30 cellular contexts compared by ENCODE assay signal in the genomic region with DNA sequence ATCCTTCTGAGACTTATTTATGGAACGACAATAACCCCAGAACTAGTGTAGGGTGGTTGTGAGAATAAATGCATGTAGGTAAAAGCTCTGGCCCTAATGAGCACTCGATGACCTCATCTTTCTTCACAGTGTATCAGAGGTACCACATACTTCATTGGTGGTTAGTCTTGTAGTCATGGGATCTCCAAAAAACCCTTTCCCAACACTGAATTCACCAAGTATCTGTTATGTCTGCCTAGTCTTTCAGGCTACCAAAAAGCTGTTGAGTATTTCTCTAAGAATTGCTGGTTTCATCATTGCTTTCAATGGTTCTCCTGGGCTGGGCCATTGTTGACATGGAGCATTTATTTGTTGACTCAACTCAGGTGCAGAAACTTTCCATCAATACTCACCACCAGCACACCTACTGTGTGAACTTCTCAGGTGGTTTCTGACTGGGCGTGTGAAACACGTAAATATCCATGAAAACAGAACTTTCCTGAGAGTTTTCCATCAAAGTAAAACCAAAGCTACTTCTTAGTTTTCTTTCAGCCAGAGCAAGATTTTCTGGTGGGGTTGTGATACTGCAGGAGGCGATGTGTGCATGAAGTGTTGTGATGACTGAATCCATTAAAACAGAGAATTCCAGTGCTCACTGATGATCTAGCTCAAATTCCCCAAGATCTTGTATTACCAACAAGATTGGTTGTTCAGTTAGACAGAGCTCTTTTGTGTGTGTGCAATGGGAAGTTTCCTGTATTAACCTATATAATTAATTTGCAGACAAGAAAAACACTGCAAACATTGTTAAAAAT. TPM values are rescaled to one million over a fixed set of nuclear protein-coding genes. Genes with fewer than 3 reads are reported as not detected.
DNase-seq lines count a peak whose midpoint lies in the region; ATAC-seq, FAIRE-seq and TF ChIP-seq lines count a peak whose summit lies in the region.
"Had no signal": no experiment of that assay in that cellular context is flagged by ENCODE, and none has a peak within 500 bp of the region (broad histone marks: within the 10 kb centered on the region; RNA-seq: fewer than 3 reads in every experiment).

No MANE protein-coding gene starts in this region.

- TF ChIP-seq EP300 in K562 (IDR thresholded peaks at IDR 0.05; ENCODE audit: low read length): no peak

- H3K27ac ChIP-seq in breast epithelium: no peak overlapping the region
- no peak overlapping the region for H3K27ac ChIP-seq in K562 (ENCODE audit: extremely low read depth, low read depth, low read length)
- H3K27ac ChIP-seq: parathyroid adenoma, right atrium auricular region, testis had no signal

- H3K9me3 Mint-ChIP-seq in MCF 10A (ENCODE audit: unreplicated experiment): no peaks in the 10 kb centered on the region
- H3K9me3 Mint-ChIP-seq: activated CD4-positive, alpha-beta memory T cell treated with anti-CD3 and anti-CD28 coated beads, Interleukin-2, amount 10 ng/mL, durations not matched to agents 7 days and 5 days; activated T-helper 1 cell treated with anti-CD3 and anti-CD28 coated beads, Interleukin-12 subunit alpha, Interleukin-12 subunit beta, Interleukin-2, Interleukin-4 antibody, amounts not matched to agents 30 ng/mL and 10 ng/mL and 1 ng/mL, durations not matched to agents 14 hours and 24 hours and 36 hours; CD4-positive, alpha-beta T cell; H9; memory B cell; neural crest cell had no signal

- H3K4me2 ChIP-seq in K562 (ENCODE audit: insufficient read depth, low read length): no peak overlapping the region

- TF ChIP-seq CTCF in MCF 10A (IDR thresholded peaks at IDR 0.05; ENCODE audit: unreplicated experiment) (no peak), breast epithelium (IDR thresholded peaks at IDR 0.05) (no peak), K562 (IDR thresholded peaks at IDR 0.05 in 2 of 3, conservative IDR thresholded peaks at IDR 0.05 in 1 of 3; ENCODE audit: insufficient read depth in 2 of 3, low read depth in 1 of 3, low read length in 3 of 3) (no peak)

- ATAC-seq in K562 (no peak), GM21360 (IDR thresholded peaks at IDR 0.05; ENCODE audit: unreplicated experiment) (no peak)
- ATAC-seq: stimulated activated naive CD8-positive, alpha-beta T cell treated with anti-CD3 and anti-CD28 coated beads, Interleukin-15, Interleukin-2, amounts not matched to agents 100 U/mL and 50 U/mL, for 24 hours had no signal

- DNase-seq in MCF 10A (ENCODE audit: unreplicated experiment): peak; percentile 22
- DNase-seq in breast epithelium (ENCODE audit: low spot score in 2 of 2): no peak
- DNase-seq in K562 (ENCODE audit: extremely low read depth in 1 of 4, low spot score in 3 of 4): no peak
- peak; percentile 79 for DNase-seq in foreskin melanocyte
- DNase-seq in activated T-cell treated with anti-CD3 and anti-CD28 coated beads for 4 hours: no peak
- DNase-seq in NCI-H1105 treated with DMSO at 0.1 percent for 48 hours (lab: John Stamatoyannopoulos, UW): no peak
- DNase-seq in NCI-H1417 (lab: John Stamatoyannopoulos, UW): no peak
- DNase-seq: activated CD4-positive, alpha-beta memory T cell treated with anti-CD3 and anti-CD28 coated beads, Interleukin-2, amount 10 ng/mL, durations not matched to agents 7 days and 5 days; activated CD4-positive, alpha-beta T cell treated with anti-CD3 and anti-CD28 coated beads for 1 hour; activated CD8-positive, alpha-beta memory T cell treated with anti-CD3 and anti-CD28 coated beads, Interleukin-2, amount 50 U/mL, for 4 hours; activated naive CD4-positive, alpha-beta T cell treated with Interleukin-2 at 50 U/mL for 16 hours; AML-193; CD4-positive, alpha-beta T cell; cerebellar nuclear complex; glutamatergic neuron; H9; NCI-H2029 treated with DMSO at 0.1 percent for 48 hours; NCI-H524 treated with DMSO at 0.1 percent for 48 hours; NK-92 treated with Interleukin-12 subunit alpha and Interleukin-12 subunit beta, amount 100 ng/mL, for 24 hours; Right ventricle myocardium superior; stimulated activated CD4-positive, alpha-beta T cell treated with anti-CD3 and anti-CD28 coated beads, Interleukin-2, amount 100 ng/mL, for 24 hours; stimulated activated naive CD8-positive, alpha-beta T cell treated with anti-CD3 and anti-CD28 coated beads, Interleukin-15, Interleukin-2, amounts not matched to agents 100 U/mL and 50 U/mL, for 24 hours; T-helper 2 cell; testis had no signal

- no peaks in the 10 kb centered on the region for H3K27me3 Mint-ChIP-seq in MCF 10A (ENCODE audit: insufficient read depth, unreplicated experiment)

- peaks cover 0 to 9% of the 10 kb centered on the region in 2 donors for H3K4me1 ChIP-seq in breast epithelium
- peaks cover 0 to 13% of the 10 kb centered on the region in 2 experiments; a peak in 1 of 5 replicates for H3K4me1 ChIP-seq in K562 (replicated peaks in 1 of 2; ENCODE audit: control insufficient read depth in 2 of 2, insufficient read depth in 2 of 2, low read length in 2 of 2)
- H3K4me1 ChIP-seq: parathyroid adenoma, right atrium auricular region, testis had no signal

- H3K4me3 ChIP-seq in breast epithelium (no peak overlapping the region), K562 (no peak overlapping the region)
- H3K4me3 ChIP-seq: right atrium auricular region, testis had no signal

- H3K79me2 ChIP-seq in K562 (ENCODE audit: control insufficient read depth, insufficient read depth, low read length): no peaks in the 10 kb centered on the region
- H3K79me2 ChIP-seq: parathyroid adenoma had no signal

- H3K9me3 ChIP-seq in breast epithelium (no peaks in the 10 kb centered on the region), K562 (replicated peaks; ENCODE audit: control insufficient read depth, insufficient read depth, low read depth, low read length) (no peaks in the 10 kb centered on the region)
- H3K9me3 ChIP-seq: right atrium auricular region, testis had no signal

- H3K27me3 ChIP-seq in breast epithelium (no peaks in the 10 kb centered on the region), K562 (ENCODE audit: control insufficient read depth in 2 of 2, insufficient read depth in 2 of 2, low read length in 2 of 2) (peaks cover 24 to 28% of the 10 kb centered on the region in 2 experiments)
- H3K27me3 ChIP-seq: right atrium auricular region, testis had no signal

- H3K4me3 Mint-ChIP-seq in MCF 10A (ENCODE audit: unreplicated experiment): no peak overlapping the region
- H3K4me3 Mint-ChIP-seq: activated CD4-positive, alpha-beta memory T cell treated with anti-CD3 and anti-CD28 coated beads, Interleukin-2, amount 10 ng/mL, durations not matched to agents 7 days and 5 days; activated T-helper 1 cell treated with anti-CD3 and anti-CD28 coated beads, Interleukin-12 subunit alpha, Interleukin-12 subunit beta, Interleukin-2, Interleukin-4 antibody, amounts not matched to agents 30 ng/mL and 10 ng/mL and 1 ng/mL, durations not matched to agents 14 hours and 24 hours and 36 hours; CD4-positive, alpha-beta T cell; H9; memory B cell; neural crest cell had no signal

- H3K9ac ChIP-seq in K562 (ENCODE audit: insufficient read depth in 1 of 2, low read depth in 2 of 2, low read length in 2 of 2): no peak overlapping the region
- H3K9ac ChIP-seq: parathyroid adenoma had no signal

- peaks cover 53% of the 10 kb centered on the region for H3K4me1 Mint-ChIP-seq in MCF 10A (ENCODE audit: insufficient read depth, unreplicated experiment)
- H3K4me1 Mint-ChIP-seq: activated CD4-positive, alpha-beta memory T cell treated with anti-CD3 and anti-CD28 coated beads, Interleukin-2, amount 10 ng/mL, durations not matched to agents 7 days and 5 days; H9; memory B cell; neural crest cell had no signal

- WGBS in K562 (ENCODE audit: insufficient coverage, low coverage, missing lambda C conversion rate): 4% methylated on average over 5 of the region's 5 CpGs

- no peak for FAIRE-seq in K562 (lab: Jason Lieb, UNC)

- BruUV-seq in MCF 10A (replicated peaks; lab: Mats Ljungman, UMichigan) (no TSS peak), K562 (replicated peaks; lab: Mats Ljungman, UMichigan) (no TSS peak)

- H3K36me3 ChIP-seq in breast epithelium (no peaks in the 10 kb centered on the region), K562 (ENCODE audit: control insufficient read depth, insufficient read depth, low read length) (no peaks in the 10 kb centered on the region)
- H3K36me3 ChIP-seq: right atrium auricular region had no signal

- intact Hi-C loops in MCF 10A (cut with micrococcal nuclease) (no loop called here), breast epithelium (cut with DNase I; ENCODE audit: low total_unique reads) (no loop called here), K562 (cut with micrococcal nuclease) (no loop called here)

- H3K27ac Mint-ChIP-seq in MCF 10A (ENCODE audit: low read depth, unreplicated experiment): no peak overlapping the region
- H3K27ac Mint-ChIP-seq: activated CD4-positive, alpha-beta memory T cell treated with anti-CD3 and anti-CD28 coated beads, Interleukin-2, amount 10 ng/mL, durations not matched to agents 7 days and 5 days; activated T-helper 1 cell treated with anti-CD3 and anti-CD28 coated beads, Interleukin-12 subunit alpha, Interleukin-12 subunit beta, Interleukin-2, Interleukin-4 antibody, amounts not matched to agents 30 ng/mL and 10 ng/mL and 1 ng/mL, durations not matched to agents 14 hours and 24 hours and 36 hours; CD4-positive, alpha-beta T cell; H9; memory B cell had no signal

- H2AFZ ChIP-seq in K562 (ENCODE audit: low read depth, low read length): no peak overlapping the region

- POLR2A ChIA-PET in MCF 10A (lab: Yijun Ruan, JAX): interaction anchor here (0.6 to 1.6 kb wide), 4 partner anchors 12 to 579 kb away, joined by 3 to 4 read pairs (median 4); no protein-coding TSS in a partner anchor
- POLR2A ChIA-PET in K562 (lab: Yijun Ruan, JAX): interaction anchor here (0.9 to 1.0 kb wide), 2 partner anchors 155 to 181 kb away, joined by 3 read pairs; a partner anchor contains a TSS

- in situ Hi-C loops in K562 (cut with MboI): no loop called here

- CTCF ChIA-PET in MCF 10A (lab: Yijun Ruan, JAX): interaction anchor here (1.0 to 1.2 kb wide), 3 partner anchors 9 to 227 kb away, joined by 3 to 4 read pairs (median 3); a partner anchor contains a TSS
- CTCF ChIA-PET in K562 (lab: Yijun Ruan, JAX; ENCODE audit: low intra/inter-chr PET ratio): no interaction called here

- no peaks in the 10 kb centered on the region for H4K20me1 ChIP-seq in K562 (replicated peaks; ENCODE audit: control insufficient read depth, insufficient read depth, low read length)

- no peaks in the 10 kb centered on the region for H3K36me3 Mint-ChIP-seq in MCF 10A (ENCODE audit: insufficient read depth, unreplicated experiment)
- H3K36me3 Mint-ChIP-seq: memory B cell had no signal

- no peaks in the 10 kb centered on the region for H3K9me1 ChIP-seq in K562 (ENCODE audit: control insufficient read depth, insufficient read depth, low read length)

- TF ChIP-seq POLR2A in breast epithelium (IDR thresholded peaks at IDR 0.05) (no peak), K562 (conservative IDR thresholded peaks at IDR 0.05) (no peak)

- TF ChIP-seq RAD21 in K562 (CRISPR knock-in tag; conservative IDR thresholded peaks at IDR 0.05 in 1 of 2, IDR thresholded peaks at IDR 0.05 in 1 of 2): no peak

RNA-seq across cellular contexts. Expression of a gene that starts 51.4 kb away (rescaled TPM):
- total RNA-seq in MCF 10A (2022): 18.6 and 24.5 TPM in 2 replicates
- 10 to 100 TPM in 1 of 3 donors, 1 to 10 TPM in 2; 7.3 to 13.8 (median 8.5) TPM for total RNA-seq in breast epithelium
- 36.2 and 46.3 TPM in 2 replicates for total RNA-seq in K562 (2011; cell fraction: chromatin; rRNA removed; ENCODE audit: low replicate concordance)
- total RNA-seq in K562 (2011; cell fraction: nucleolus; rRNA removed): 20.3 and 25.4 TPM in 2 replicates
- total RNA-seq in K562 (2011; cell fraction: nucleoplasm; rRNA removed): 36.7 and 64.9 TPM in 2 replicates
- total RNA-seq in K562 (2014; rRNA removed): 12.1 and 20.9 TPM in 2 replicates
- 17.6 and 20.0 TPM in 2 replicates for total RNA-seq in K562 (2014; rRNA removed; fragmentation: Illumina TruSeq; extraction: Trizol)
- 21.2 and 22.4 TPM in 2 replicates for total RNA-seq in K562 (2015; rRNA removed; fragmentation: Illumina TruSeq; extraction: Trizol)
- 28.0 and 28.2 TPM in 2 replicates for total RNA-seq in K562 (2021)
- 29.9 and 34.9 TPM in 2 replicates for polyA plus RNA-seq in K562 (2011; rRNA removed)
- polyA plus RNA-seq in K562 (2011; cell fraction: cytosol; rRNA removed): 22.9 and 25.7 TPM in 2 replicates
- 22.4 and 26.3 TPM in 2 replicates for polyA plus RNA-seq in K562 (2011; cell fraction: nucleus; rRNA removed)
- polyA plus RNA-seq in K562 (2012): 12.9 and 15.5 TPM in 2 replicates
- 18.1 and 20.4 TPM in 2 replicates for polyA plus RNA-seq in K562 (2014; fragmentation: Illumina TruSeq; extraction: Trizol)
- 1 to 10 TPM; 6.1 to 7.0 TPM for polyA plus RNA-seq in K562 (2014; fragmentation: Nextera tagmentation; extraction: Ambion mirVana)
- polyA plus RNA-seq in K562 (2014; rRNA removed): 10.0 and 20.4 TPM in 2 replicates
- 46.0 and 51.7 TPM in 2 replicates for polyA minus RNA-seq in K562 (2011; rRNA and poly(A)+ RNA removed)
- 21.2 and 31.0 TPM in 2 replicates for polyA minus RNA-seq in K562 (2011; cell fraction: cytosol; rRNA and poly(A)+ RNA removed)
- 10.8 and 16.6 TPM in 2 replicates for polyA minus RNA-seq in K562 (2011; cell fraction: nucleus; rRNA and poly(A)+ RNA removed)

Comparison
In these comparisons a context has a peak if more than half of its experiments do, and no peak if none do; other contexts are left out.
1. DNase-seq: peak in MCF 10A (single experiment) and foreskin melanocyte (single experiment); none in breast epithelium (0 of 2), K562 (0 of 4), activated T-cell treated with anti-CD3 and anti-CD28 coated beads for 4 hours (single experiment), NCI-H1105 treated with DMSO at 0.1 percent for 48 hours (single experiment) and NCI-H1417 (0 of 3).